In the genomic region with DNA sequence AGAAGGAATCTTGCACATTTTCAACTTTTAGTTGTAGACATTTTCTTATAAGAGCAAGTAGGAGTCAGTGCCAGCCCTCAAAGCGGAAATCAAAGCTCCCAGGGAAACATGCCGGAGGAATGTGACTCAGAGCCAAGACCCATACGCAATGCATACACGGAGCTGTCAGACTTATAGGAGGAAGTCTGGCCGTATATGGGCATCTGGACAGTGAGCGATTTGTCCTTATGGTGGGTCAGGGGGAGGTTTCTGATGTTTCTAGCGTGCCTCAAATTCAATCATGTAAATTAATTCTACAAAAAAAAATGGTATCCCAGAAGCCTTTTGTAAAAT, we compare ENCODE assay signal across 9 cellular contexts. TPM values are rescaled to one million over a fixed set of nuclear protein-coding genes. Genes with fewer than 3 reads are reported as not detected.
DNase-seq lines count a peak whose midpoint lies in the region; ATAC-seq and TF ChIP-seq lines count a peak whose summit lies in the region.
"Had no signal": no experiment of that assay in that cellular context is flagged by ENCODE, and none has a peak within 500 bp of the region (broad histone marks: within the 10 kb centered on the region; RNA-seq: fewer than 3 reads in every experiment).

No MANE protein-coding gene starts in this region.

- H3K4me1 ChIP-seq in PC-9 (replicated peaks; ENCODE audit: insufficient read depth) (peaks cover 19% of the 10 kb centered on the region), esophagus muscularis mucosa (peaks cover 16 to 50% (median 41%) of the 10 kb centered on the region in 4 donors), neural progenitor cell (peaks cover 35% of the 10 kb centered on the region)

- DNase-seq in AG08396 (ENCODE audit: low spot score) (peak; percentile 60), PC-9 (peak; percentile 42 to 77), esophagus muscularis mucosa (ENCODE audit: extremely low spot score) (no peak), neural progenitor cell (ENCODE audit: low spot score) (no peak), head of caudate nucleus (no peak), NCI-H2029 (lab: John Stamatoyannopoulos, UW) (no peak), ecto neural progenitor cell (ENCODE audit: low spot score) (no peak)

- POLR2A ChIA-PET in PC-9 (lab: Charles Lee; ENCODE audit: unreplicated experiment), result interaction anchor here (0.5 to 0.8 kb wide), 3 partner anchors 111 to 554 kb away, joined by 6 to 11 read pairs (median 7); no protein-coding TSS in a partner anchor

- TF ChIP-seq CTCF in PC-9 (conservative IDR thresholded peaks at IDR 0.05) (no peak), esophagus muscularis mucosa (IDR thresholded peaks at IDR 0.05) (no peak), neural progenitor cell (IDR thresholded peaks at IDR 0.05) (no peak)

- H3K4me2 ChIP-seq in PC-9 (no peak overlapping the region), neural progenitor cell (no peak overlapping the region)

- TF ChIP-seq POLR2A in esophagus muscularis mucosa (IDR thresholded peaks at IDR 0.05; ENCODE audit: low read depth), result no peak

- CTCF ChIA-PET in PC-9 (lab: Charles Lee), result interaction anchor here (0.6 kb wide), 1 partner anchor 132 kb away, joined by 3 read pairs; no protein-coding TSS in a partner anchor

- H3K9me3 ChIP-seq in PC-9 (ENCODE audit: insufficient read depth, low read depth) (no peaks in the 10 kb centered on the region; the same call in 1 of the 2 replicates), esophagus muscularis mucosa (no peaks in the 10 kb centered on the region), neural progenitor cell (ENCODE audit: low read depth) (no peaks in the 10 kb centered on the region)

- peak overlapping the region; percentile 62; the same call in 1 of the 2 replicates for H2AFZ ChIP-seq in PC-9
- H2AFZ ChIP-seq in neural progenitor cell (replicated peaks), result no peak overlapping the region

- H3K4me3 ChIP-seq in PC-9 (no peak overlapping the region), esophagus muscularis mucosa (peak overlapping the region; percentile 0 to 41 (median 22)), neural progenitor cell (no peak overlapping the region)

- no peak overlapping the region for H3K4me3 Mint-ChIP-seq in neural progenitor cell
- H3K4me3 Mint-ChIP-seq: central memory CD8-positive, alpha-beta T cell had no signal

- no peaks in the 10 kb centered on the region for H3K36me3 ChIP-seq in PC-9 (ENCODE audit: low read depth)
- H3K36me3 ChIP-seq in esophagus muscularis mucosa, result peaks cover 0 to 10% (median 4%) of the 10 kb centered on the region in 4 donors
- H3K36me3 ChIP-seq in neural progenitor cell, result no peaks in the 10 kb centered on the region

- no peak overlapping the region for H3K9ac ChIP-seq in neural progenitor cell

- no peaks in the 10 kb centered on the region; the same call in 1 of the 2 replicates for H3K9me2 ChIP-seq in PC-9 (ENCODE audit: insufficient read depth)

- H3K9me3 Mint-ChIP-seq in neural progenitor cell, result no peaks in the 10 kb centered on the region
- H3K9me3 Mint-ChIP-seq: central memory CD8-positive, alpha-beta T cell had no signal

- H3K27me3 ChIP-seq in PC-9 (ENCODE audit: insufficient read depth, low read depth) (no peaks in the 10 kb centered on the region), esophagus muscularis mucosa (no peaks in the 10 kb centered on the region), neural progenitor cell (no peaks in the 10 kb centered on the region)

- intact Hi-C loops in PC-9 (cut with micrococcal nuclease; ENCODE audit: unreplicated experiment), result loop anchor here (2.0 to 10.0 kb wide), 4 partner anchors 130 to 1790 kb away; a partner anchor contains a TSS
- intact Hi-C loops in esophagus muscularis mucosa (cut with DNase I), result loop anchor here (5.0 kb wide), 1 partner anchor 243 kb away; no protein-coding TSS in a partner anchor
- intact Hi-C loops in head of caudate nucleus (cut with DNase I), result loop anchor here (10.0 kb wide), 1 partner anchor 210 kb away; no protein-coding TSS in a partner anchor

- peaks cover 3% of the 10 kb centered on the region for H3K27me3 Mint-ChIP-seq in neural progenitor cell (ENCODE audit: insufficient read depth, low read depth)

- no peak for TF ChIP-seq EP300 in esophagus muscularis mucosa (IDR thresholded peaks at IDR 0.05)

- H3K4me1 Mint-ChIP-seq in neural progenitor cell, result peaks cover 44% of the 10 kb centered on the region

- H3F3A ChIP-seq in PC-9 (ENCODE audit: insufficient read depth, low read depth) (no peaks in the 10 kb centered on the region; the same call in 1 of the 2 replicates), neural progenitor cell (ENCODE audit: low read depth) (peaks cover 18% of the 10 kb centered on the region)

- WGBS in esophagus muscularis mucosa, result 34% methylated on average over 7 of the region's 7 CpGs

- H4K20me1 ChIP-seq in PC-9 (ENCODE audit: insufficient read depth) (no peaks in the 10 kb centered on the region), neural progenitor cell (ENCODE audit: low read depth) (peaks cover 6% of the 10 kb centered on the region)

- H3K27ac Mint-ChIP-seq in neural progenitor cell, result peak overlapping the region; percentile 85

- ATAC-seq in GM21786 (IDR thresholded peaks at IDR 0.05; ENCODE audit: unreplicated experiment), result no peak

- H3K27ac ChIP-seq in PC-9 (no peak overlapping the region), esophagus muscularis mucosa (replicated peaks in 1 of 4) (peak overlapping the region; percentile 70 to 97 (median 96)), neural progenitor cell (no peak overlapping the region)

- TSS peak; percentile 63 for BruUV-seq in PC-9 (replicated peaks; lab: Mats Ljungman, UMichigan)

- H3K79me2 ChIP-seq in PC-9 (ENCODE audit: low read depth), result no peaks in the 10 kb centered on the region
- peaks cover 37% of the 10 kb centered on the region for H3K79me2 ChIP-seq in neural progenitor cell (ENCODE audit: low read depth)

- peaks cover 2% of the 10 kb centered on the region for H3K36me3 Mint-ChIP-seq in neural progenitor cell

RNA-seq across cellular contexts. Expression of a gene that starts 3.6 kb away (rescaled TPM):
- total RNA-seq in PC-9 (2021), result 20.2 and 34.1 TPM in 2 replicates
- 100 to 1,000 TPM; 418 to 749 (median 509) TPM for total RNA-seq in esophagus muscularis mucosa
- 46.7 and 54.5 TPM in 2 replicates for total RNA-seq in neural progenitor cell (ENCODE audit: low replicate concordance)

Comparison
In these comparisons a context has a peak if more than half of its experiments do, and no peak if none do; other contexts are left out.
1. DNase-seq: peak in AG08396 (single experiment) and PC-9 (2 of 2); none in esophagus muscularis mucosa (single experiment), neural progenitor cell (single experiment), head of caudate nucleus (0 of 42), NCI-H2029 (single experiment) and ecto neural progenitor cell (single experiment).
2. H3K27ac ChIP-seq: peak in esophagus muscularis mucosa (4 of 4); none in PC-9 (single experiment) and neural progenitor cell (single experiment).
3. H3K4me3 ChIP-seq: peak in esophagus muscularis mucosa (4 of 4); none in PC-9 (single experiment) and neural progenitor cell (single experiment).